10 cellular contexts compared by ENCODE assay signal in the genomic region with DNA sequence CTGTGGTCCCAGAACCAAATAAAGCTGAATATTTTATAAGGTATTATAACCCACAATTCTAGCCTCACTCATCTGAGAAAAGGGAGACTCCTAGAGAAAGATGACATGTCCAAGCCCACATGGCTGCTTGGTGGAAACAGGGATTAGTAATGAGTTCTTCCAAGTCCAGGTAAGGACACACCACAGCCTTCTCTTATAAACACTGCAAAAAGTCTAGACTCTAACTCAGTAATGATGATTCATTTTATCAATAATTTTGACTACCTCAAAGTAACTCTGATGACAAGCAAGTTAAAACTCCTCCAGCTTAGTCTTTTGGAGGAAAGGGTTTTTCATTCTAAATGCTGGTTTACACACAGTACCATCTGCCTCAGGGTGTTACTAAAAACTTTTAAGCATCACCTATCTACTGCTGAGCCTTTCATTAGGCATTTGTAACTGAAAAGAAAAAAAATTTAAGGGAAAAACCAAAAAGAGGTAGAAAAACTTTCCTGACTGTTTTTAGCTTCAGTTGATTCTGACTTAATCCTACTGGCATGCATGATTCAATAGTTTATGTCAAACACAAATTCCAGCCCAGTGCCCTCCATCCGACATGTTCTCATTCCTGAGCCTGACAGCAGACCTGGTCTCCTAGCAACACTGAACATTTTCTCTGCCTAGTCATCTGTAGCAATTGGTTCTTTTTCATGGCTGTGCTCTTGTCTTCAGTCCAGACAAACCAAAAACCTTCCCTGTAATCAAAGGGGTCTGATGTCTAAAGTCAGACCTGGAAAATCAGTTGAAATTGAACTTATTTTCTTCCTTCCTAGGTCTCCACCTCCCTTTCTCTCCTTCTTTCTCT. TPM values are rescaled to one million over a fixed set of nuclear protein-coding genes. Genes with fewer than 3 reads are reported as not detected.
DNase-seq lines count a peak whose midpoint lies in the region; ATAC-seq, FAIRE-seq and TF ChIP-seq lines count a peak whose summit lies in the region.
"Had no signal": no experiment of that assay in that cellular context is flagged by ENCODE, and none has a peak within 500 bp of the region (broad histone marks: within the 10 kb centered on the region; RNA-seq: fewer than 3 reads in every experiment).

No MANE protein-coding gene starts in this region.

- no peak overlapping the region for H3K4me3 ChIP-seq in HFF-Myc (replicated peaks; ENCODE audit: low read depth, low read length)
- H3K4me3 ChIP-seq in astrocyte (ENCODE audit: insufficient read depth, low read depth, low read length) = no peak overlapping the region
- H3K4me3 ChIP-seq in stomach smooth muscle (ENCODE audit: low read length in 2 of 2) = no peak overlapping the region
- H3K4me3 ChIP-seq: right lobe of liver had no signal

- no peaks in the 10 kb centered on the region for H4K20me1 ChIP-seq in astrocyte (ENCODE audit: insufficient read depth, low read length)

- peaks cover 6% of the 10 kb centered on the region for H3K79me2 ChIP-seq in astrocyte (ENCODE audit: insufficient read depth, low read length)

- peak overlapping the region; percentile 51 for H3K4me3 Mint-ChIP-seq in astrocyte (ENCODE audit: unreplicated experiment)

- H2AFZ ChIP-seq in astrocyte (ENCODE audit: low read depth, low read length) = peak overlapping the region; percentile 39

- no peaks in the 10 kb centered on the region for H3K36me3 ChIP-seq in astrocyte (ENCODE audit: insufficient read depth, low read length)
- no peaks in the 10 kb centered on the region for H3K36me3 ChIP-seq in stomach smooth muscle (ENCODE audit: control insufficient read depth in 2 of 2, insufficient read depth in 2 of 2, low read length in 2 of 2)
- H3K36me3 ChIP-seq: right lobe of liver had no signal

- H3K27me3 ChIP-seq in astrocyte (ENCODE audit: insufficient read depth, low read length) = no peaks in the 10 kb centered on the region
- H3K27me3 ChIP-seq in stomach smooth muscle (ENCODE audit: control insufficient read depth in 1 of 2, insufficient read depth in 2 of 2, low read length in 2 of 2) = no peaks in the 10 kb centered on the region
- H3K27me3 ChIP-seq: right lobe of liver had no signal

- H3K27ac Mint-ChIP-seq in astrocyte (ENCODE audit: unreplicated experiment) = peak overlapping the region; percentile 99

- peaks cover 1% of the 10 kb centered on the region for H3K36me3 Mint-ChIP-seq in astrocyte (ENCODE audit: low read depth, unreplicated experiment)

- H3K27me3 Mint-ChIP-seq in astrocyte (ENCODE audit: low read depth, unreplicated experiment) = no peaks in the 10 kb centered on the region

- H3K27ac ChIP-seq in astrocyte (ENCODE audit: low read depth, low read length) (peak overlapping the region; percentile 99), stomach smooth muscle (ENCODE audit: low read length) (peak overlapping the region; percentile 62)
- H3K27ac ChIP-seq: right lobe of liver had no signal

- DNase-seq in HFF-Myc (ENCODE audit: extremely low read depth, low read depth) (peak; percentile 90), astrocyte (ENCODE audit: low read depth) (peak; percentile 99), iPS-NIHi7 (ENCODE audit: extremely low spot score) (peak; percentile 38), DMS 273 (lab: John Stamatoyannopoulos, UW; ENCODE audit: unreplicated experiment) (no peak)
- DNase-seq: NCI-H446 treated with DMSO at 0.1 percent for 48 hours, right lobe of liver had no signal

- peaks cover 34% of the 10 kb centered on the region for H3K4me1 Mint-ChIP-seq in astrocyte (ENCODE audit: low read depth, unreplicated experiment)

- ATAC-seq in GM18517 (IDR thresholded peaks at IDR 0.05; ENCODE audit: unreplicated experiment) = no peak
- ATAC-seq in GM19467 (IDR thresholded peaks at IDR 0.05; ENCODE audit: unreplicated experiment) = no peak
- no peak for ATAC-seq in HG02759 (IDR thresholded peaks at IDR 0.05; ENCODE audit: unreplicated experiment)

- peak overlapping the region; percentile 76 for H3K4me2 ChIP-seq in astrocyte (ENCODE audit: low read length)

- H3K9ac ChIP-seq in astrocyte (ENCODE audit: low read length) (peak overlapping the region; percentile 82), stomach smooth muscle (ENCODE audit: low read length in 2 of 2) (no peak overlapping the region)

- TF ChIP-seq CTCF in HFF-Myc (IDR thresholded peaks at IDR 0.05; ENCODE audit: low read depth, low read length, missing control alignments) (no peak), astrocyte (IDR thresholded peaks at IDR 0.05; ENCODE audit: insufficient read depth, low read depth, low read length) (no peak)

- peak; percentile 96 for FAIRE-seq in astrocyte (lab: Jason Lieb, UNC)

- no peaks in the 10 kb centered on the region for H3K9me3 Mint-ChIP-seq in astrocyte (ENCODE audit: unreplicated experiment)

- H3K4me1 ChIP-seq in astrocyte (ENCODE audit: insufficient read depth, low read length) (peaks cover 27% of the 10 kb centered on the region), stomach smooth muscle (ENCODE audit: control insufficient read depth, insufficient read depth, low read length) (peaks cover 13% of the 10 kb centered on the region)
- H3K4me1 ChIP-seq: right lobe of liver had no signal

- no peaks in the 10 kb centered on the region for H3K9me3 ChIP-seq in astrocyte (ENCODE audit: insufficient read depth, low read depth, low read length)
- no peaks in the 10 kb centered on the region for H3K9me3 ChIP-seq in stomach smooth muscle (ENCODE audit: control insufficient read depth in 2 of 2, low read length in 2 of 2)
- H3K9me3 ChIP-seq: right lobe of liver had no signal

RNA-seq across cellular contexts. Expression of gene P3H2, which starts 43.9 kb away (rescaled TPM):
- 46.9 and 57.7 TPM in 2 replicates for total RNA-seq in astrocyte
